In the genomic region with DNA sequence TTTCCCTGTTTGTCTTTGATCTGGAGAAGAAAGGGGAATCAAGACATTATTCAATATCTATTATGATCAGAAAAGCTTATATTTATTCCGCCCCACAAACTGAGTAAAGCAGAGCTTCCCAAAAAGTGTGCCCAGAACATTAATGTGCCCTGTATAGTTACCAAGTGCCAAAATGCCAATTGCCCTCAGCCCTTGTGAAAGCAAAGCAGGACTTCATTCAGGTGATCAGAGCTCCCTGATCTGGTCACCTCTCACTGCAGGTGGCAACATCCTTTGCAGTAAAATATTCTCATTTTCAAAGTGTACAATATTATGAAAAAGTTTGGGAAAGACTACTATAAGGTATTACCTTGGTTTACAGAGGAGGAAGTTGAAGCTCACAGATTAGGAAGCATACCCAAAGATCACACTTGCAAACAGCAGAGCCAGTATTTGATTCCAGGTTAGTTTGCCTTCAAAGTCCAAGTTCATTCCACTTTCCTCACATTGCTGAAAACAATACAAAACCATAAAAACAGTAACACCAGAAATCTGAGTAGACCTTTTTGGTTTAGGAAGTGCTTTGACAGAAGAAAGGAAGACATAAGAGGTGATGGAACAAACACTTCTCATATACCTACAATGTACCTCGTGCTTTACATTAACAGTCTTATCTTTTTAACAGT, we compare ENCODE assay signal across 9 cellular contexts.
"Had no signal": no experiment of that assay in that cellular context is flagged by ENCODE, and none has a peak within 500 bp of the region (broad histone marks: within the 10 kb centered on the region; RNA-seq: fewer than 3 reads in every experiment).

No MANE protein-coding gene starts in this region.

- H3K27ac ChIP-seq: GM23248, HL-60 had no signal

- ATAC-seq: HCT116, K562 had no signal

- H2AFZ ChIP-seq: GM23248 had no signal

- FAIRE-seq: K562 had no signal

- H3K4me1 ChIP-seq: HAP-1 had no signal

- H3K9ac ChIP-seq: GM23248 had no signal

- DNase-seq: GM23248, GOT3, H7, HFFc6, IMR-90 had no signal

- H3K36me3 ChIP-seq: HAP-1 had no signal

- H3K4me3 ChIP-seq: GM23248, HAP-1, K562 had no signal
